ENCODE assay signal across 24 cellular contexts in the genomic region with DNA sequence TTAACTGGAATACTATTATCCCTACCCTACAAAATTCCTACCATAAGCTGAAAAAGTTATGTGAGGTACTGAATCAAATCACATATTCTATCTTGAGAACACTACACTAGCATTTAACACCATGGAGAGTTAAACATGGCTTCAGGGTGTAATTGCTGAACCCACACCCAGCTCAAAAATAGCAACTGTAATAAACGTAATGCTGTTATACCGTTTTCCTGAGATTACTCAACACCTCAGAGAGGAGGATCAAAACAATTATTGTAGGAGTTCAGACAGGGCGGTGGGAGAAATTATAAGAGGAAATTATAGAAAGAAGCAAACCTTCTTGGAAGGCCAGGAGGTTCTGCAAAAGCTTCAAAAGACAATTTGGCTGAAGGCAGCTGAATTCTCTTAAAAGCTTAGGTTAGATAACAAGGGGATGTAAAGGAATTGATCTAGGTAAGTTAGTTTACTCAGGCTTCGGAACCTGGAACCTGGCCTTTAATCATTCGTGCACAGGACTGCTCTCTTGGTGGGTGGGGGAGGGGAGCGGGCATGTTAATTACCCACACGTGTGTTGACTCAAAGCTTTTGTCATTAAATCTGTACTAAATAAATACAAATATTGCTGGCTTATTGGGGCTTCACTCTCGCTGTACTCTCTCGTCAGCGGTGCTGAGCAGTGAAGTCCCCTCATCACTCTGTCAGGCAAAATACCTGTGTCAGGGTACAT.
"Had no signal": no experiment of that assay in that cellular context is flagged by ENCODE, and none has a peak within 500 bp of the region (broad histone marks: within the 10 kb centered on the region; RNA-seq: fewer than 3 reads in every experiment).

No MANE protein-coding gene starts in this region.

- DNase-seq: activated CD4-positive, alpha-beta T cell treated with anti-CD3 and anti-CD28 coated beads for 36 hours; activated CD4-positive, CD25-positive, alpha-beta regulatory T cell; activated naive CD4-positive, alpha-beta T cell; activated T-cell treated with anti-CD3 and anti-CD28 coated beads for 4 hours; activated T-cell treated with anti-CD3 and anti-CD28 coated beads, Interleukin-2, amount 50 U/mL, for 72 hours; dermis blood vessel endothelial cell; effector CD4-positive, alpha-beta T cell; kidney glomerular epithelial cell; left lung; naive B cell; nephron progenitor cell; retina; stimulated activated CD4-positive, alpha-beta T cell treated with anti-CD3 and anti-CD28 coated beads, Interleukin-12 subunit alpha, Interleukin-12 subunit beta, amount 100 ng/mL, for 4 hours; stimulated activated CD4-positive, alpha-beta T cell treated with anti-CD3 and anti-CD28 coated beads, Interleukin-4, amount 100 ng/mL, for 1 hour; stimulated activated naive CD8-positive, alpha-beta T cell treated with anti-CD3 and anti-CD28 coated beads, Interleukin-15, Interleukin-2, amounts not matched to agents 100 U/mL and 50 U/mL, for 24 hours; uterus had no signal

- FAIRE-seq: bronchial epithelial cell, frontal cortex had no signal

- H3K4me3 ChIP-seq: esophagus muscularis mucosa, left lung, lung, skin epidermis, thoracic aorta, uterus had no signal

- ATAC-seq: activated CD4-positive, alpha-beta T cell treated with anti-CD3 and anti-CD28 coated beads for 36 hours; activated naive CD4-positive, alpha-beta T cell treated with anti-CD3 and anti-CD28 coated beads, Interleukin-2, amount 50 U/mL, for 72 hours; activated T-cell treated with anti-CD3 and anti-CD28 coated beads, Interleukin-2, amount 50 U/mL, for 72 hours; left lung; sciatic nerve; stimulated activated naive CD8-positive, alpha-beta T cell treated with anti-CD3 and anti-CD28 coated beads, Interleukin-15, Interleukin-2, amounts not matched to agents 100 U/mL and 50 U/mL, for 24 hours had no signal
